In genomic region chr12:132506328-132506727, GRCh38 we compare ENCODE assay signal across 2 cellular contexts.
TF ChIP-seq lines count a peak whose summit lies in the region.

No MANE protein-coding gene starts in this region.

TF ChIP-seq in SK-N-SH, 30 proteins besides CTCF, POLR2A, EP300 and RAD21 (continued from another document):
- no peak for TF ChIP-seq IRF3 (IDR thresholded peaks at IDR 0.05; ENCODE audit: low read depth, low read length)
- TF ChIP-seq CHD2 (IDR thresholded peaks at IDR 0.05; ENCODE audit: low read length, partially characterized antibody) = no peak
- TF ChIP-seq YY1 (IDR thresholded peaks at IDR 0.05; ENCODE audit: low read depth) = no peak
- TF ChIP-seq TCF12 (IDR thresholded peaks at IDR 0.05) = no peak
- no peak for TF ChIP-seq RXRA (IDR thresholded peaks at IDR 0.05; ENCODE audit: borderline replicate concordance, low read depth)
- TF ChIP-seq ZBTB33 (IDR thresholded peaks at IDR 0.05; ENCODE audit: borderline replicate concordance, low read depth) = no peak
- no peak for TF ChIP-seq SMC3 (IDR thresholded peaks at IDR 0.05; ENCODE audit: low read depth, low read length)
- TF ChIP-seq RCOR1 (IDR thresholded peaks at IDR 0.05; ENCODE audit: low read length) = no peak
- no peak for TF ChIP-seq POLR2AphosphoS5 (IDR thresholded peaks at IDR 0.05; ENCODE audit: low read depth, low read length)

TF ChIP-seq in SK-N-SH treated with all-trans-retinoic acid at 6 μM for 48 hours, 23 proteins besides CTCF, POLR2A, EP300 and RAD21 (continued from another document):
- TF ChIP-seq POU6F1 (CRISPR knock-in tag; IDR thresholded peaks at IDR 0.05; ENCODE audit: borderline replicate concordance, low read depth) (no peak), ESRRG (CRISPR knock-in tag; IDR thresholded peaks at IDR 0.05) (no peak), PATZ1 (CRISPR knock-in tag; IDR thresholded peaks at IDR 0.05; ENCODE audit: borderline replicate concordance) (no peak), PPARA (CRISPR knock-in tag; IDR thresholded peaks at IDR 0.05; ENCODE audit: borderline replicate concordance) (no peak), RARB (CRISPR knock-in tag; IDR thresholded peaks at IDR 0.05) (no peak), ISL1 (CRISPR knock-in tag; IDR thresholded peaks at IDR 0.05) (no peak), TSHZ2 (CRISPR knock-in tag; IDR thresholded peaks at IDR 0.05) (no peak)
